Comparison of ENCODE assay signal across 8 cellular contexts in the genomic region with DNA sequence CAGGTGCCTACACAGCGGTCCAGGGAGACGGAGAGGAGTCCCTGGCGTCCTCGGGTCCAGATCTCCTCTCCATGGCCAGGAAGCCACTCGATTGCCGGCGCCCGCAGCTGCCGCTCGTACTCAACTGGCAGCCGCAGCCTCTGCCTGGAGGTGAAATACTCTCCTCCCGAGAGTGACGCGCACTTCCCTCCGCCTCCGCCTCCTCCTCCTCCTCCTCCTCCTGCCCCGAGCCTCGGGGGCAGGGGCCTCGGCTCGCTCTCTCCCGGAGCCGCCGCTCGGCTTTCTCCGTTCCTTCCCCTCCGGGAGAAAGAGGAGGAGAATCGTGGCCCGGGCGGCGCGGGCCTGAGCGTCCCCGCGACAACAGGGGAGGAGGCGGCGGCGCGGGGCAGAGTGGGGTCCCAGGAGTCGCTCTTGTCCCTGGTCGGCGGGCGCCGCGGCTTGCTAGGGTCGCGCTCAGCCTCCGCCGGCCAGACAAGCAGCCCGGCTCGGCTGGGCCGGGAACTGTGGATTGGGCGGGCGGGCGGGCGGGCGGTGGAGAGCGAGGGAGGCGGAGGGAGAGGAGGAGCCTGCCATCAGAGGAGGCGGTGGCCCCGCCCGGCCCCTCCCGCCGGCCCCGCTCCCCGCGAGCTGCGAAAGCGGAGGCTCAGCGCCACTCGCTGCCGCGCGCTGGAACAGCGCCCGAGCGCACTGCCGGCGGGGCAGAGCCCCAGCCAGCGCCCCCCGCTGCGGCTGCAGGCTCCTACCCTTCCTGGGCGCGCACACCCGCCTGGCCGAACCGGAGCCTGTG. TPM values are rescaled to one million over a fixed set of nuclear protein-coding genes. Genes with fewer than 3 reads are reported as not detected.
A peak's percentile ranks its signal among the peaks of the same experiment; 100 is the strongest.
DNase-seq lines count a peak whose midpoint lies in the region; ATAC-seq, FAIRE-seq and TF ChIP-seq lines count a peak whose summit lies in the region.

A gene with protein sequence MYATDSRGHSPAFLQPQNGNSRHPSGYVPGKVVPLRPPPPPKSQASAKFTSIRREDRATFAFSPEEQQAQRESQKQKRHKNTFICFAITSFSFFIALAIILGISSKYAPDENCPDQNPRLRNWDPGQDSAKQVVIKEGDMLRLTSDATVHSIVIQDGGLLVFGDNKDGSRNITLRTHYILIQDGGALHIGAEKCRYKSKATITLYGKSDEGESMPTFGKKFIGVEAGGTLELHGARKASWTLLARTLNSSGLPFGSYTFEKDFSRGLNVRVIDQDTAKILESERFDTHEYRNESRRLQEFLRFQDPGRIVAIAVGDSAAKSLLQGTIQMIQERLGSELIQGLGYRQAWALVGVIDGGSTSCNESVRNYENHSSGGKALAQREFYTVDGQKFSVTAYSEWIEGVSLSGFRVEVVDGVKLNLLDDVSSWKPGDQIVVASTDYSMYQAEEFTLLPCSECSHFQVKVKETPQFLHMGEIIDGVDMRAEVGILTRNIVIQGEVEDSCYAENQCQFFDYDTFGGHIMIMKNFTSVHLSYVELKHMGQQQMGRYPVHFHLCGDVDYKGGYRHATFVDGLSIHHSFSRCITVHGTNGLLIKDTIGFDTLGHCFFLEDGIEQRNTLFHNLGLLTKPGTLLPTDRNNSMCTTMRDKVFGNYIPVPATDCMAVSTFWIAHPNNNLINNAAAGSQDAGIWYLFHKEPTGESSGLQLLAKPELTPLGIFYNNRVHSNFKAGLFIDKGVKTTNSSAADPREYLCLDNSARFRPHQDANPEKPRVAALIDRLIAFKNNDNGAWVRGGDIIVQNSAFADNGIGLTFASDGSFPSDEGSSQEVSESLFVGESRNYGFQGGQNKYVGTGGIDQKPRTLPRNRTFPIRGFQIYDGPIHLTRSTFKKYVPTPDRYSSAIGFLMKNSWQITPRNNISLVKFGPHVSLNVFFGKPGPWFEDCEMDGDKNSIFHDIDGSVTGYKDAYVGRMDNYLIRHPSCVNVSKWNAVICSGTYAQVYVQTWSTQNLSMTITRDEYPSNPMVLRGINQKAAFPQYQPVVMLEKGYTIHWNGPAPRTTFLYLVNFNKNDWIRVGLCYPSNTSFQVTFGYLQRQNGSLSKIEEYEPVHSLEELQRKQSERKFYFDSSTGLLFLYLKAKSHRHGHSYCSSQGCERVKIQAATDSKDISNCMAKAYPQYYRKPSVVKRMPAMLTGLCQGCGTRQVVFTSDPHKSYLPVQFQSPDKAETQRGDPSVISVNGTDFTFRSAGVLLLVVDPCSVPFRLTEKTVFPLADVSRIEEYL (N-terminal part only) (minus strand): TSS at position 126 of the 787 bp plus-strand sequence. CDS start 18,140 bp downstream, outside the sequence.

- H3K9ac ChIP-seq in BLaER1 treated with 17β-estradiol and CSF1 and Interleukin-3, amounts not matched to agents 10 nM and 100 nM: peak within 1 kb of the TSS; percentile 89 to 97 (median 94)
- H3K9ac ChIP-seq in HepG2 (ENCODE audit: insufficient read depth, low read depth, low read length): peak within 1 kb of the TSS; percentile 97

- BruUV-seq in HepG2 (replicated peaks; lab: Mats Ljungman, UMichigan): no TSS peak

- peaks cover 23% of the 10 kb centered on the region for H3K27me3 Mint-ChIP-seq in dendritic cell treated with granulocyte-macrophage colony-stimulating factor and Interleukin-4, amounts not matched to agents 40 ng/mL and 50 ng/mL, for 4 days

- no peaks in the 10 kb centered on the region for H3K36me3 ChIP-seq in BLaER1 treated with 17β-estradiol and CSF1 and Interleukin-3, amounts not matched to agents 10 nM and 100 nM
- H3K36me3 ChIP-seq in HepG2 (replicated peaks in 1 of 2; ENCODE audit: control insufficient read depth in 1 of 2, insufficient read depth in 2 of 2, low read length in 2 of 2): no peaks in the 10 kb centered on the region

- peak within 1 kb of the TSS; percentile 90 for H3K4me3 Mint-ChIP-seq in dendritic cell treated with granulocyte-macrophage colony-stimulating factor and Interleukin-4, amounts not matched to agents 40 ng/mL and 50 ng/mL, for 4 days

- WGBS in HepG2 (ENCODE audit: low lambda C conversion rate): 0% methylated on average over 11 of the region's 86 CpGs

- H3K4me3 ChIP-seq in BLaER1 treated with 17β-estradiol and CSF1 and Interleukin-3, amounts not matched to agents 10 nM and 100 nM: peak within 1 kb of the TSS; percentile 69 to 86 (median 83)
- H3K4me3 ChIP-seq in HepG2 (replicated peaks in 1 of 3; ENCODE audit: insufficient read depth in 1 of 3, low read depth in 2 of 3, low read length in 3 of 3): peak within 1 kb of the TSS; percentile 90 to 99 (median 98)

- peaks cover 11 to 45% (median 40%) of the 10 kb centered on the region in 11 experiments; a peak in 19 of 22 replicates for H4K20me1 ChIP-seq in BLaER1 treated with 17β-estradiol and CSF1 and Interleukin-3, amounts not matched to agents 10 nM and 100 nM
- 0 out of 2 replicates have a peak, but pooled peaks cover 5% of the 10 kb centered on the region for H4K20me1 ChIP-seq in HepG2 (ENCODE audit: insufficient read depth, low read length)

- peak; percentile 73 for TF ChIP-seq CTCF in HepG2 (CRISPR knock-in tag; IDR thresholded peaks at IDR 0.05)

- POLR2A ChIA-PET in HepG2 (lab: Yijun Ruan, JAX): interaction anchor here (0.7 to 4.9 kb wide), 18 partner anchors 9 to 414 kb away, joined by 3 to 31 read pairs (median 5); no protein-coding TSS in a partner anchor

- H3K27me3 ChIP-seq in BLaER1 treated with 17β-estradiol and CSF1 and Interleukin-3, amounts not matched to agents 10 nM and 100 nM: 0 out of 22 replicates have a peak, but pooled peaks cover 0 to 4% (median 0%) of the 10 kb centered on the region in 11 experiments
- H3K27me3 ChIP-seq in HepG2 (ENCODE audit: control insufficient read depth in 1 of 2, insufficient read depth in 2 of 2, low read length in 2 of 2): peaks cover 0 to 12% of the 10 kb centered on the region in 2 experiments; a peak in 1 of 5 replicates

- in situ Hi-C loops in HepG2 (cut with HindIII; ENCODE audit: extremely low pct_ligation_motif_present, low pct_unique_long_range_greater_than_20kb): loop anchor here (5.0 kb wide), 2 partner anchors 41 to 156 kb away; no protein-coding TSS in a partner anchor

- H3K9me3 ChIP-seq in BLaER1 treated with 17β-estradiol and CSF1 and Interleukin-3, amounts not matched to agents 10 nM and 100 nM (replicated peaks in 1 of 11): no peaks in the 10 kb centered on the region
- H3K9me3 ChIP-seq in HepG2 (ENCODE audit: low read length): no peaks in the 10 kb centered on the region

- no peak for FAIRE-seq in HepG2 (lab: Jason Lieb, UNC)

- peaks cover 35 to 56% (median 50%) of the 10 kb centered on the region in 10 experiments for H3K4me1 ChIP-seq in BLaER1 treated with 17β-estradiol and CSF1 and Interleukin-3, amounts not matched to agents 10 nM and 100 nM
- H3K4me1 ChIP-seq in HepG2 (ENCODE audit: insufficient read depth, low read length): peaks cover 31% of the 10 kb centered on the region

- TF ChIP-seq POLR2A in GM19193 (IDR thresholded peaks at IDR 0.05; ENCODE audit: extremely low read depth, insufficient read depth, insufficient read length) (peak; percentile 74), HepG2 (IDR thresholded peaks at IDR 0.05; ENCODE audit: insufficient read depth in 1 of 2, low read depth in 2 of 2, low read length in 2 of 2) (peak; percentile 97 to 98)

- H3K27ac ChIP-seq in BLaER1 treated with 17β-estradiol and CSF1 and Interleukin-3, amounts not matched to agents 10 nM and 100 nM: peak within 1 kb of the TSS; percentile 88 to 97 (median 92)
- peak within 1 kb of the TSS; percentile 92 for H3K27ac ChIP-seq in HepG2 (ENCODE audit: extremely low read length, insufficient read depth, low read length)

- H3K9me3 Mint-ChIP-seq in dendritic cell treated with granulocyte-macrophage colony-stimulating factor and Interleukin-4, amounts not matched to agents 40 ng/mL and 50 ng/mL, for 4 days: no peaks in the 10 kb centered on the region

- peak within 1 kb of the TSS; percentile 94 to 100 (median 100) for H3K4me2 ChIP-seq in BLaER1 treated with 17β-estradiol and CSF1 and Interleukin-3, amounts not matched to agents 10 nM and 100 nM
- H3K4me2 ChIP-seq in HepG2 (ENCODE audit: low read depth, low read length): peak within 1 kb of the TSS; percentile 99

- peaks cover 48% of the 10 kb centered on the region for H3K79me2 ChIP-seq in HepG2 (ENCODE audit: insufficient read depth, low read length)

- TF ChIP-seq RAD21 in HepG2 (CRISPR knock-in tag; IDR thresholded peaks at IDR 0.05): peak; percentile 94

- H2AFZ ChIP-seq in HepG2 (ENCODE audit: low read length): no peak within 1 kb of the TSS

- DNase-seq in NCI-H526 (lab: John Stamatoyannopoulos, UW) (peak; percentile 53 to 88), HepG2 (ENCODE audit: low spot score) (peak; percentile 71)
- DNase-seq in activated CD4-positive, alpha-beta T cell treated with anti-CD3 and anti-CD28 coated beads, Interleukin-2, amount 50 U/mL, for 4 hours: peak; percentile 91
- peak; percentile 87 for DNase-seq in stimulated activated CD4-positive, alpha-beta T cell treated with anti-CD3 and anti-CD28 coated beads, Interleukin-4, amount 100 ng/mL, for 1 hour

- intact Hi-C loops in dendritic cell treated with granulocyte-macrophage colony-stimulating factor and Interleukin-4, amounts not matched to agents 40 ng/mL and 50 ng/mL, for 4 days (cut with micrococcal nuclease): loop anchor here (1.0 to 5.0 kb wide), 5 partner anchors 41 to 164 kb away; a partner anchor contains a TSS
- intact Hi-C loops in HepG2 (cut with micrococcal nuclease; ENCODE audit: unreplicated experiment): loop anchor here (1.0 to 2.0 kb wide), 3 partner anchors 42 to 484 kb away; no protein-coding TSS in a partner anchor

- CTCF ChIA-PET in HepG2 (lab: Yijun Ruan, JAX; ENCODE audit: low intra/inter-chr PET ratio, low total read pairs): interaction anchor here (1.3 to 2.4 kb wide), 3 partner anchors 43 to 164 kb away, joined by 3 to 25 read pairs (median 6); no protein-coding TSS in a partner anchor

- no peak; a peak in 1 of 4 replicates for TF ChIP-seq EP300 in HepG2 (IDR thresholded peaks at IDR 0.05; ENCODE audit: low read depth in 2 of 2, low read length in 2 of 2)
- no peak; the same call in 1 of the 2 replicates for TF ChIP-seq EP300 in HepG2 (CRISPR knock-in tag; IDR thresholded peaks at IDR 0.05; ENCODE audit: borderline replicate concordance)

- peaks cover 18% of the 10 kb centered on the region for H3K36me3 Mint-ChIP-seq in dendritic cell treated with granulocyte-macrophage colony-stimulating factor and Interleukin-4, amounts not matched to agents 40 ng/mL and 50 ng/mL, for 4 days (ENCODE audit: low read depth)

- peaks cover 52% of the 10 kb centered on the region for H3K4me1 Mint-ChIP-seq in dendritic cell treated with granulocyte-macrophage colony-stimulating factor and Interleukin-4, amounts not matched to agents 40 ng/mL and 50 ng/mL, for 4 days (ENCODE audit: low read depth)

- peak within 1 kb of the TSS; percentile 90 for H3K27ac Mint-ChIP-seq in dendritic cell treated with granulocyte-macrophage colony-stimulating factor and Interleukin-4, amounts not matched to agents 40 ng/mL and 50 ng/mL, for 4 days

- peak; percentile 85 for ATAC-seq in HG03432 (IDR thresholded peaks at IDR 0.05; ENCODE audit: unreplicated experiment)
- ATAC-seq in HepG2: peak; percentile 87

RNA-seq across cellular contexts. Expression of the gene that starts here (rescaled TPM):
- total RNA-seq in HepG2 (2016; rRNA removed; fragmentation: Illumina TruSeq; extraction: Trizol): 52.7 and 94.3 TPM in 2 replicates
- 12.3 and 13.8 TPM in 2 replicates for total RNA-seq in HepG2 (2016; cell fraction: cytosol; rRNA removed; fragmentation: Illumina TruSeq; extraction: Trizol; ENCODE audit: low read depth)
- total RNA-seq in HepG2 (2016; cell fraction: insoluble cytoplasmic fraction; rRNA removed; fragmentation: Illumina TruSeq; extraction: Trizol): 49.2 and 95.9 TPM in 2 replicates
- total RNA-seq in HepG2 (2016; cell fraction: membrane; rRNA removed; fragmentation: Illumina TruSeq; extraction: Trizol): 24.9 and 26.3 TPM in 2 replicates
- total RNA-seq in HepG2 (2016; cell fraction: nucleus; rRNA removed; fragmentation: Illumina TruSeq; extraction: Trizol): 146 and 159 TPM in 2 replicates
- polyA plus RNA-seq in HepG2 (2011; rRNA removed): 107 and 128 TPM in 2 replicates
- 103 and 138 TPM in 2 replicates for polyA plus RNA-seq in HepG2 (2011; cell fraction: cytosol; rRNA removed)
- 160 and 195 TPM in 2 replicates for polyA plus RNA-seq in HepG2 (2011; cell fraction: nucleus; rRNA removed)
- polyA plus RNA-seq in HepG2 (2012): 93.3 and 95.0 TPM in 2 replicates
- polyA plus RNA-seq in HepG2 (2016; cell fraction: cytosol; fragmentation: Illumina TruSeq; extraction: Trizol; ENCODE audit: low read depth): 3.4 and 3.5 TPM in 2 replicates
- 42.2 and 43.3 TPM in 2 replicates for polyA plus RNA-seq in HepG2 (2016; cell fraction: insoluble cytoplasmic fraction; fragmentation: Illumina TruSeq; extraction: Trizol; ENCODE audit: low read depth)
- 8.1 and 10.3 TPM in 2 replicates for polyA plus RNA-seq in HepG2 (2016; cell fraction: membrane; fragmentation: Illumina TruSeq; extraction: Trizol; ENCODE audit: low read depth)
- polyA plus RNA-seq in HepG2 (2016; cell fraction: nucleus; fragmentation: Illumina TruSeq; extraction: Trizol; ENCODE audit: insufficient read depth, low read depth): 117 and 121 TPM in 2 replicates
- polyA minus RNA-seq in HepG2 (2011; rRNA and poly(A)+ RNA removed; ENCODE audit: low replicate concordance): 52.0 and 515 TPM in 2 replicates
- 154 and 169 TPM in 2 replicates for polyA minus RNA-seq in HepG2 (2011; cell fraction: cytosol; rRNA and poly(A)+ RNA removed)
- 456 and 483 TPM in 2 replicates for polyA minus RNA-seq in HepG2 (2011; cell fraction: nucleus; rRNA and poly(A)+ RNA removed)

Comparison
In these comparisons a context has a peak if more than half of its experiments do, and no peak if none do; other contexts are left out.
1. Peak in every context shown above with its lines: DNase-seq, ATAC-seq, H3K4me3 ChIP-seq and H3K27ac ChIP-seq.